11 cellular contexts compared by ENCODE assay signal in the genomic region with DNA sequence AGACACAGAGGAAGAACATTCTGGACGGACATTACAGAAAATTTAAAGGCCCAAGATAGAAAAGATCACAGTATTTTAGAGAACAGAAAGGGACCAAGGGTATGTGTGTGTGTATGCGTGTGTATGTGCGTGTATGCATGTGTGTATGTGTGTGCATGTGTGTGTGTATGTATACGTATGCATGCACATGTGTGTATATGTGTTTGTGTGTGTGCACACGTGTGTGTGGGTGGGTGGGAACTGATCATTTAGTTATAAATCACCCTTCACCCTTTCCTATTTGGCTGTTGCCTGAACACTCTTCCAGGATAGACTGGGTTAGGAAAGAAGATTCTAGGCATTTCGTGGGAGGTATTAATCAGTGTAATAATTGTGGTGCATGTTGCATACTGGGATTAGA.
"Had no signal": no experiment of that assay in that cellular context is flagged by ENCODE, and none has a peak within 500 bp of the region (broad histone marks: within the 10 kb centered on the region; RNA-seq: fewer than 3 reads in every experiment).

No MANE protein-coding gene starts in this region.

- H3K27ac ChIP-seq: GM23248 had no signal

- H3K4me3 ChIP-seq: GM23248, GM23338, HAP-1 had no signal

- DNase-seq: GM23248, GOT3, H7, H9, HCEC 1CT, HFFc6 had no signal

- H3K36me3 ChIP-seq: HAP-1 had no signal

- ATAC-seq: GM23338, HCT116 had no signal

- H3K4me1 ChIP-seq: HAP-1 had no signal

- FAIRE-seq: H1, H54 had no signal

- H2AFZ ChIP-seq: GM23248, GM23338 had no signal

- H3K9me3 ChIP-seq: HAP-1 had no signal

- H3K9ac ChIP-seq: GM23248 had no signal

- H3K4me2 ChIP-seq: GM23338 had no signal
